Comparison of ENCODE assay signal across 2 cellular contexts in the genomic region with DNA sequence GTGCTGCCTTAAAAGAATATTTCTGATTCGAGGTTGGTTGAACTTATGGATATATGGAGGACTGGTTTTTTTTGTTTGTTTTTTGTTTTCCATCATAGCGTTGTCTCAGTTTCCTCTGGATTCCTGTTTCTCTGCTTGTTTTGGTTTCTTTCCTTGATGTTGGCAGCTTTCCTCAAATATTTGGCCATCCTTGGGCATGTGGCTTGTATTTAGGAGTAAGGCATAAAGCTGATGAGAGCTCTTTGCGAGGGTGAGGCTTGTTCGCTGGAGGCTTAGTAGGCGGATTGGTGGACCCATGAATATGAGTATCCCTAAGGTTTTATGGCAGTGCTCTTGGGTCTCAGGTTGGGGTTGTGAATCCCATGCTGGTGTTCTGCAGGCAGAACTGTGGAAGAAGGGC.
TF ChIP-seq lines count a peak whose summit lies in the region.

No MANE protein-coding gene starts in this region.

TF ChIP-seq in WTC11, 78 proteins besides CTCF, POLR2A, EP300 and RAD21 (continued from another document):
- TF ChIP-seq, protein P1, sequence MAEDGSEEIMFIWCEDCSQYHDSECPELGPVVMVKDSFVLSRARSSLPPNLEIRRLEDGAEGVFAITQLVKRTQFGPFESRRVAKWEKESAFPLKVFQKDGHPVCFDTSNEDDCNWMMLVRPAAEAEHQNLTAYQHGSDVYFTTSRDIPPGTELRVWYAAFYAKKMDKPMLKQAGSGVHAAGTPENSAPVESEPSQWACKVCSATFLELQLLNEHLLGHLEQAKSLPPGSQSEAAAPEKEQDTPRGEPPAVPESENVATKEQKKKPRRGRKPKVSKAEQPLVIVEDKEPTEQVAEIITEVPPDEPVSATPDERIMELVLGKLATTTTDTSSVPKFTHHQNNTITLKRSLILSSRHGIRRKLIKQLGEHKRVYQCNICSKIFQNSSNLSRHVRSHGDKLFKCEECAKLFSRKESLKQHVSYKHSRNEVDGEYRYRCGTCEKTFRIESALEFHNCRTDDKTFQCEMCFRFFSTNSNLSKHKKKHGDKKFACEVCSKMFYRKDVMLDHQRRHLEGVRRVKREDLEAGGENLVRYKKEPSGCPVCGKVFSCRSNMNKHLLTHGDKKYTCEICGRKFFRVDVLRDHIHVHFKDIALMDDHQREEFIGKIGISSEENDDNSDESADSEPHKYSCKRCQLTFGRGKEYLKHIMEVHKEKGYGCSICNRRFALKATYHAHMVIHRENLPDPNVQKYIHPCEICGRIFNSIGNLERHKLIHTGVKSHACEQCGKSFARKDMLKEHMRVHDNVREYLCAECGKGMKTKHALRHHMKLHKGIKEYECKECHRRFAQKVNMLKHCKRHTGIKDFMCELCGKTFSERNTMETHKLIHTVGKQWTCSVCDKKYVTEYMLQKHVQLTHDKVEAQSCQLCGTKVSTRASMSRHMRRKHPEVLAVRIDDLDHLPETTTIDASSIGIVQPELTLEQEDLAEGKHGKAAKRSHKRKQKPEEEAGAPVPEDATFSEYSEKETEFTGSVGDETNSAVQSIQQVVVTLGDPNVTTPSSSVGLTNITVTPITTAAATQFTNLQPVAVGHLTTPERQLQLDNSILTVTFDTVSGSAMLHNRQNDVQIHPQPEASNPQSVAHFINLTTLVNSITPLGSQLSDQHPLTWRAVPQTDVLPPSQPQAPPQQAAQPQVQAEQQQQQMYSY (CRISPR knock-in tag; IDR thresholded peaks at IDR 0.05): no peak
- TF ChIP-seq, protein P2, sequence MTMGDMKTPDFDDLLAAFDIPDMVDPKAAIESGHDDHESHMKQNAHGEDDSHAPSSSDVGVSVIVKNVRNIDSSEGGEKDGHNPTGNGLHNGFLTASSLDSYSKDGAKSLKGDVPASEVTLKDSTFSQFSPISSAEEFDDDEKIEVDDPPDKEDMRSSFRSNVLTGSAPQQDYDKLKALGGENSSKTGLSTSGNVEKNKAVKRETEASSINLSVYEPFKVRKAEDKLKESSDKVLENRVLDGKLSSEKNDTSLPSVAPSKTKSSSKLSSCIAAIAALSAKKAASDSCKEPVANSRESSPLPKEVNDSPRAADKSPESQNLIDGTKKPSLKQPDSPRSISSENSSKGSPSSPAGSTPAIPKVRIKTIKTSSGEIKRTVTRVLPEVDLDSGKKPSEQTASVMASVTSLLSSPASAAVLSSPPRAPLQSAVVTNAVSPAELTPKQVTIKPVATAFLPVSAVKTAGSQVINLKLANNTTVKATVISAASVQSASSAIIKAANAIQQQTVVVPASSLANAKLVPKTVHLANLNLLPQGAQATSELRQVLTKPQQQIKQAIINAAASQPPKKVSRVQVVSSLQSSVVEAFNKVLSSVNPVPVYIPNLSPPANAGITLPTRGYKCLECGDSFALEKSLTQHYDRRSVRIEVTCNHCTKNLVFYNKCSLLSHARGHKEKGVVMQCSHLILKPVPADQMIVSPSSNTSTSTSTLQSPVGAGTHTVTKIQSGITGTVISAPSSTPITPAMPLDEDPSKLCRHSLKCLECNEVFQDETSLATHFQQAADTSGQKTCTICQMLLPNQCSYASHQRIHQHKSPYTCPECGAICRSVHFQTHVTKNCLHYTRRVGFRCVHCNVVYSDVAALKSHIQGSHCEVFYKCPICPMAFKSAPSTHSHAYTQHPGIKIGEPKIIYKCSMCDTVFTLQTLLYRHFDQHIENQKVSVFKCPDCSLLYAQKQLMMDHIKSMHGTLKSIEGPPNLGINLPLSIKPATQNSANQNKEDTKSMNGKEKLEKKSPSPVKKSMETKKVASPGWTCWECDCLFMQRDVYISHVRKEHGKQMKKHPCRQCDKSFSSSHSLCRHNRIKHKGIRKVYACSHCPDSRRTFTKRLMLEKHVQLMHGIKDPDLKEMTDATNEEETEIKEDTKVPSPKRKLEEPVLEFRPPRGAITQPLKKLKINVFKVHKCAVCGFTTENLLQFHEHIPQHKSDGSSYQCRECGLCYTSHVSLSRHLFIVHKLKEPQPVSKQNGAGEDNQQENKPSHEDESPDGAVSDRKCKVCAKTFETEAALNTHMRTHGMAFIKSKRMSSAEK (CRISPR knock-in tag; IDR thresholded peaks at IDR 0.05; ENCODE audit: borderline replicate concordance): no peak
- TF ChIP-seq EMX1 (CRISPR knock-in tag; IDR thresholded peaks at IDR 0.05) (no peak), PRRX2 (CRISPR knock-in tag; IDR thresholded peaks at IDR 0.05) (no peak)
- TF ChIP-seq, protein P3, sequence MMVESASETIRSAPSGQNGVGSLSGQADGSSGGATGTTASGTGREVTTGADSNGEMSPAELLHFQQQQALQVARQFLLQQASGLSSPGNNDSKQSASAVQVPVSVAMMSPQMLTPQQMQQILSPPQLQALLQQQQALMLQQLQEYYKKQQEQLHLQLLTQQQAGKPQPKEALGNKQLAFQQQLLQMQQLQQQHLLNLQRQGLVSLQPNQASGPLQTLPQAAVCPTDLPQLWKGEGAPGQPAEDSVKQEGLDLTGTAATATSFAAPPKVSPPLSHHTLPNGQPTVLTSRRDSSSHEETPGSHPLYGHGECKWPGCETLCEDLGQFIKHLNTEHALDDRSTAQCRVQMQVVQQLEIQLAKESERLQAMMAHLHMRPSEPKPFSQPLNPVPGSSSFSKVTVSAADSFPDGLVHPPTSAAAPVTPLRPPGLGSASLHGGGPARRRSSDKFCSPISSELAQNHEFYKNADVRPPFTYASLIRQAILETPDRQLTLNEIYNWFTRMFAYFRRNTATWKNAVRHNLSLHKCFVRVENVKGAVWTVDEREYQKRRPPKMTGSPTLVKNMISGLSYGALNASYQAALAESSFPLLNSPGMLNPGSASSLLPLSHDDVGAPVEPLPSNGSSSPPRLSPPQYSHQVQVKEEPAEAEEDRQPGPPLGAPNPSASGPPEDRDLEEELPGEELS (CRISPR knock-in tag; IDR thresholded peaks at IDR 0.05): no peak

TF ChIP-seq in SK-N-SH treated with all-trans-retinoic acid at 6 μM for 48 hours, 23 proteins besides CTCF, POLR2A, EP300 and RAD21 (continued from another document):
- TF ChIP-seq, protein P4, sequence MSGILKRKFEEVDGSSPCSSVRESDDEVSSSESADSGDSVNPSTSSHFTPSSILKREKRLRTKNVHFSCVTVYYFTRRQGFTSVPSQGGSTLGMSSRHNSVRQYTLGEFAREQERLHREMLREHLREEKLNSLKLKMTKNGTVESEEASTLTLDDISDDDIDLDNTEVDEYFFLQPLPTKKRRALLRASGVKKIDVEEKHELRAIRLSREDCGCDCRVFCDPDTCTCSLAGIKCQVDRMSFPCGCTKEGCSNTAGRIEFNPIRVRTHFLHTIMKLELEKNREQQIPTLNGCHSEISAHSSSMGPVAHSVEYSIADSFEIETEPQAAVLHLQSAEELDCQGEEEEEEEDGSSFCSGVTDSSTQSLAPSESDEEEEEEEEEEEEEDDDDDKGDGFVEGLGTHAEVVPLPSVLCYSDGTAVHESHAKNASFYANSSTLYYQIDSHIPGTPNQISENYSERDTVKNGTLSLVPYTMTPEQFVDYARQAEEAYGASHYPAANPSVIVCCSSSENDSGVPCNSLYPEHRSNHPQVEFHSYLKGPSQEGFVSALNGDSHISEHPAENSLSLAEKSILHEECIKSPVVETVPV (CRISPR knock-in tag; IDR thresholded peaks at IDR 0.05): no peak
- no peak for TF ChIP-seq ARNTL (CRISPR knock-in tag; IDR thresholded peaks at IDR 0.05; ENCODE audit: borderline replicate concordance, low read depth)
